In genomic region chr22:24516301-24516737, GRCh38 we compare ENCODE assay signal across 10 cellular contexts. TPM values are rescaled to one million over a fixed set of nuclear protein-coding genes. Genes with fewer than 3 reads are reported as not detected.
DNase-seq lines count a peak whose midpoint lies in the region; ATAC-seq and TF ChIP-seq lines count a peak whose summit lies in the region.
"Had no signal": no experiment of that assay in that cellular context is flagged by ENCODE, and none has a peak within 500 bp of the region (broad histone marks: within the 10 kb centered on the region; RNA-seq: fewer than 3 reads in every experiment).

No MANE protein-coding gene starts in this region.

- no peak overlapping the region for H3K27ac Mint-ChIP-seq in activated naive CD4-positive, alpha-beta T cell treated with anti-CD3 and anti-CD28 coated beads for 36 hours

- no peaks in the 10 kb centered on the region for H3K27me3 Mint-ChIP-seq in activated naive CD4-positive, alpha-beta T cell treated with anti-CD3 and anti-CD28 coated beads for 36 hours (ENCODE audit: low read depth)

- DNase-seq in Caki2 (ENCODE audit: low read depth), result peak; percentile 79
- DNase-seq in M059J (ENCODE audit: low read depth), result peak; percentile 81
- DNase-seq in epidermal melanocyte (ENCODE audit: insufficient read length, low spot score), result peak; percentile 40
- DNase-seq in non-pigmented ciliary epithelial cell (ENCODE audit: low read depth), result peak; percentile 79
- no peak for DNase-seq in activated naive CD4-positive, alpha-beta T cell treated with anti-CD3 and anti-CD28 coated beads for 36 hours
- no peak for DNase-seq in GM20000 (ENCODE audit: low spot score)
- no peak for DNase-seq in NCI-H2171 (lab: John Stamatoyannopoulos, UW)
- DNase-seq: left ventricle myocardium superior, NCI-H1694 treated with DMSO at 0.1 percent for 48 hours had no signal

- ATAC-seq in HG02623 (IDR thresholded peaks at IDR 0.05; ENCODE audit: unreplicated experiment), result no peak
- ATAC-seq: left ventricle myocardium superior had no signal

- H3K9me3 Mint-ChIP-seq in activated naive CD4-positive, alpha-beta T cell treated with anti-CD3 and anti-CD28 coated beads for 36 hours, result no peaks in the 10 kb centered on the region

- intact Hi-C loops in activated naive CD4-positive, alpha-beta T cell treated with anti-CD3 and anti-CD28 coated beads for 36 hours (cut with micrococcal nuclease), result no loop called here

- no peak overlapping the region for H3K4me3 Mint-ChIP-seq in activated naive CD4-positive, alpha-beta T cell treated with anti-CD3 and anti-CD28 coated beads for 36 hours

- CTCF ChIA-PET in activated naive CD4-positive, alpha-beta T cell treated with anti-CD3 and anti-CD28 coated beads for 36 hours (lab: Charles Lee), result interaction anchor here (0.6 to 1.6 kb wide), 3 partner anchors 11 to 94 kb away, joined by 3 read pairs; no protein-coding TSS in a partner anchor

- no peak for TF ChIP-seq CTCF in GM20000 (IDR thresholded peaks at IDR 0.05; ENCODE audit: extremely low read depth, missing control alignments)

- no peaks in the 10 kb centered on the region for H3K36me3 Mint-ChIP-seq in activated naive CD4-positive, alpha-beta T cell treated with anti-CD3 and anti-CD28 coated beads for 36 hours (ENCODE audit: low read depth)

- H3K4me1 Mint-ChIP-seq in activated naive CD4-positive, alpha-beta T cell treated with anti-CD3 and anti-CD28 coated beads for 36 hours (ENCODE audit: low read depth), result peaks cover 6% of the 10 kb centered on the region

- in situ Hi-C loops in Caki2 (cut with HindIII; ENCODE audit: low pct_unique_long_range_greater_than_20kb, low sequenced_read_pairs), result no loop called here

RNA-seq across cellular contexts. Expression of gene UPB1, which starts 21.2 kb away (rescaled TPM):
- total RNA-seq in Caki2 (2014; rRNA removed; shearing (Covaris generic); ENCODE audit: low replicate concordance), result 0.41 TPM in 1 of 2 replicates, not detected in the other
- total RNA-seq in M059J (2014; rRNA removed; shearing (Covaris generic)), result 0.05 and 0.47 TPM in 2 replicates
- under 1 TPM in 1 of 2 experiments, not detected in 1; 0.10 TPM for total RNA-seq in activated naive CD4-positive, alpha-beta T cell treated with anti-CD3 and anti-CD28 coated beads for 36 hours

RNA-seq across cellular contexts. Expression of gene GUCD1, which starts 38.6 kb away (rescaled TPM):
- total RNA-seq in Caki2 (2014; rRNA removed; shearing (Covaris generic); ENCODE audit: low replicate concordance), result 209 and 238 TPM in 2 replicates
- total RNA-seq in M059J (2014; rRNA removed; shearing (Covaris generic)), result 71.2 and 104 TPM in 2 replicates
- 10 to 100 TPM; 95.8 to 96.0 TPM for total RNA-seq in activated naive CD4-positive, alpha-beta T cell treated with anti-CD3 and anti-CD28 coated beads for 36 hours

RNA-seq across cellular contexts. Expression of gene SNRPD3, which starts 39.5 kb away (rescaled TPM):
- 158 and 182 TPM in 2 replicates for total RNA-seq in Caki2 (2014; rRNA removed; shearing (Covaris generic); ENCODE audit: low replicate concordance)
- 222 and 379 TPM in 2 replicates for total RNA-seq in M059J (2014; rRNA removed; shearing (Covaris generic))
- total RNA-seq in activated naive CD4-positive, alpha-beta T cell treated with anti-CD3 and anti-CD28 coated beads for 36 hours, result 100 to 1,000 TPM; 158 to 166 TPM

Comparison
In these comparisons a context has a peak if more than half of its experiments do, and no peak if none do; other contexts are left out.
1. DNase-seq: peak in Caki2 (single experiment), M059J (single experiment), epidermal melanocyte (single experiment) and non-pigmented ciliary epithelial cell (single experiment); none in activated naive CD4-positive, alpha-beta T cell treated with anti-CD3 and anti-CD28 coated beads for 36 hours (single experiment), GM20000 (single experiment) and NCI-H2171 (single experiment).